In the genomic region with DNA sequence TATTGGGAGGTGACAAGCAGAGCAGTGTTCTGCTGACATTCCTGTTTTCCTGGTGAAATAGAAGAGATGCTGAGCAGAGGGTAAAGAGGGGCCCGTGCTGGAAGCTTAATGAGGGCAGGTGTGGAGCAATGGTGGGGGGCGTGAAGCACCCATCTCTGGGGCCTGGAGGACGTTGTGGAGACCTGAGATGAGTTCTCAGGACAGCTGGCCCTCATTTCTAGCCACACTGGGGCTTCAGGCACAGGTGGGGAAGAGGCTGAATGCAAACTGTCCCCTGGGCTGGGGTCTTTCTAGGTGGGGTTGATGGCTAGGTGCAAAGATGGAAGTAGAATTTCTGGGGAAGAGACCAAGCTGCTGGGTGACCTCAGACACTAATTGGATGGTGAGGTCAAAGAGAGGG, we compare ENCODE assay signal across 5 cellular contexts.
"Had no signal": no experiment of that assay in that cellular context is flagged by ENCODE, and none has a peak within 500 bp of the region (broad histone marks: within the 10 kb centered on the region; RNA-seq: fewer than 3 reads in every experiment).

No MANE protein-coding gene starts in this region.

- H3K4me1 Mint-ChIP-seq: GM23338, H9, IgD-negative memory B cell had no signal

- H3K4me3 Mint-ChIP-seq: GM23338, H9, IgD-negative memory B cell had no signal

- ATAC-seq: GM23338, HepG2 had no signal

- DNase-seq: H9, HCEC 1CT had no signal

- H3K4me3 ChIP-seq: GM23338 had no signal

- H3K27ac Mint-ChIP-seq: GM23338, H9, IgD-negative memory B cell had no signal

- H3K9me3 Mint-ChIP-seq: H9 had no signal

- H3K36me3 Mint-ChIP-seq: IgD-negative memory B cell had no signal
